1 cellular context compared by ENCODE assay signal in the genomic region with DNA sequence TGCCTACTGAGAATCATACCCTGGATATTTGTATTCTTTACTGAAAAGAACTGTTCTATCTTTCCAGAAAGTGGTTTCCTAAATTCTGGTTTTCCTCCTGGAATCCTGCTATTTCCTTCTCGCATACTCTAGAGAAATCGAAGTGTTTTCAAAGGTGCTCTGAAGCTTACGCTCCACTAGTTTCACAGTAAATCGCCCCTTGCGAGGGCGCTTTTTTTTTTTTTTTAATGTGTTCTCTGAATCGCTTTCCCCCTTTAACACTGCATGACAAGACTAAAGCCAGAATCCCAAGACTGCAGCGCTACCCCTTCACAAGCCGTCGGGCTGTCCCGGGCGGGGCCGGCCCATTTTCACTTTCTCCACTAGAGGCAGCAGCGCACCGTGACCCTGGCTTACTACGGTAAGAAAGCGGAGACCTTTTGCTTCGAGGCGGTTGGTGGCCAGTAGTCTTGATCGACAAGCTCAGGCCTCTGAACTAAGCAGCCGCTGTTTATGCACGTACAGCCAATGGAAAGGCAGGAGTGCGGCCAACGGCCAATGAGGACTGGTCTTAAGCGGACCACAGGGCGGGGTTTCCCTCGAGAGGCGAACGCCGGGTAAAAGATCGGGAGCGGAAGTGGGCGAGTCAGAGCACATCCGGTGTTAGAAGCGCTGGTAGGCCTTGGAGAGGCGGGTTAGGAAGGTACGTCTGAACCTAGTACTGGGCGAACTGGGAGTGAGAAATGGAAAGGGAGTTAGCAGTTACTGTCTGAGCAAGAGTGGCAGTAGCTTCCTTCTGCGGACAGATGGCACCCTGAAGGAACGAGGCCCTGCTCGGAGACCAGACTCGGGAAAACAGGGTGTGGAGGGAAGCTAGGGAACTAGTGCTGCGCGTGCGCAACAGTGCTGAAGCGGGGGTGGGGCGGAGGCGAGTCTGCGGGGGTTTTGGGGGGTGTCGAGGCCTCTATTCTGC.
TF ChIP-seq lines count a peak whose summit lies in the region.

A gene with protein sequence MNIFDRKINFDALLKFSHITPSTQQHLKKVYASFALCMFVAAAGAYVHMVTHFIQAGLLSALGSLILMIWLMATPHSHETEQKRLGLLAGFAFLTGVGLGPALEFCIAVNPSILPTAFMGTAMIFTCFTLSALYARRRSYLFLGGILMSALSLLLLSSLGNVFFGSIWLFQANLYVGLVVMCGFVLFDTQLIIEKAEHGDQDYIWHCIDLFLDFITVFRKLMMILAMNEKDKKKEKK (plus strand): TSS at position 628 of the 952 bp plus-strand sequence. CDS start 10,937 bp downstream, outside the sequence.

TF ChIP-seq in WTC11, 78 proteins besides CTCF, POLR2A, EP300 and RAD21 (continued from another document):
- TF ChIP-seq, protein P1, sequence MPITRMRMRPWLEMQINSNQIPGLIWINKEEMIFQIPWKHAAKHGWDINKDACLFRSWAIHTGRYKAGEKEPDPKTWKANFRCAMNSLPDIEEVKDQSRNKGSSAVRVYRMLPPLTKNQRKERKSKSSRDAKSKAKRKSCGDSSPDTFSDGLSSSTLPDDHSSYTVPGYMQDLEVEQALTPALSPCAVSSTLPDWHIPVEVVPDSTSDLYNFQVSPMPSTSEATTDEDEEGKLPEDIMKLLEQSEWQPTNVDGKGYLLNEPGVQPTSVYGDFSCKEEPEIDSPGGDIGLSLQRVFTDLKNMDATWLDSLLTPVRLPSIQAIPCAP (CRISPR knock-in tag; IDR thresholded peaks at IDR 0.05): peak; percentile 45; the same call in 1 of the 2 replicates
- TF ChIP-seq NR3C1 (CRISPR knock-in tag; conservative IDR thresholded peaks at IDR 0.05; ENCODE audit: low read depth) (no peak), NFE2L1 (CRISPR knock-in tag; IDR thresholded peaks at IDR 0.05) (peak; percentile 93), NFYB (CRISPR knock-in tag; conservative IDR thresholded peaks at IDR 0.05; ENCODE audit: low read depth) (peak; percentile 74), ETV6 (CRISPR knock-in tag; IDR thresholded peaks at IDR 0.05) (peak; percentile 81), SMAD4 (CRISPR knock-in tag; IDR thresholded peaks at IDR 0.05) (no peak), MYBL2 (CRISPR knock-in tag; IDR thresholded peaks at IDR 0.05) (peak; percentile 76; the same call in 1 of the 2 replicates), MXD4 (CRISPR knock-in tag; IDR thresholded peaks at IDR 0.05; ENCODE audit: borderline replicate concordance) (no peak), GABPB1 (CRISPR knock-in tag; IDR thresholded peaks at IDR 0.05) (peak; percentile 80), FOXJ3 (CRISPR knock-in tag; IDR thresholded peaks at IDR 0.05; ENCODE audit: borderline replicate concordance) (no peak), NFATC4 (CRISPR knock-in tag; IDR thresholded peaks at IDR 0.05) (no peak), FOXK1 (CRISPR knock-in tag; IDR thresholded peaks at IDR 0.05) (peak; percentile 96), SMAD3 (CRISPR knock-in tag; IDR thresholded peaks at IDR 0.05; ENCODE audit: borderline replicate concordance) (peak; percentile 35; the same call in 1 of the 2 replicates), JUN (CRISPR knock-in tag; IDR thresholded peaks at IDR 0.05) (0 out of 2 replicates have a peak, but pooled peaks have one; percentile 47), TEAD1 (CRISPR knock-in tag; IDR thresholded peaks at IDR 0.05) (0 out of 2 replicates have a peak, but pooled peaks have one; percentile 27), ZNF416 (CRISPR knock-in tag; IDR thresholded peaks at IDR 0.05) (0 out of 2 replicates have a peak, but pooled peaks have one; percentile 40), TEAD4 (CRISPR knock-in tag; IDR thresholded peaks at IDR 0.05) (no peak), SP1 (CRISPR knock-in tag; conservative IDR thresholded peaks at IDR 0.05) (peak; percentile 88)
- TF ChIP-seq, protein P2, sequence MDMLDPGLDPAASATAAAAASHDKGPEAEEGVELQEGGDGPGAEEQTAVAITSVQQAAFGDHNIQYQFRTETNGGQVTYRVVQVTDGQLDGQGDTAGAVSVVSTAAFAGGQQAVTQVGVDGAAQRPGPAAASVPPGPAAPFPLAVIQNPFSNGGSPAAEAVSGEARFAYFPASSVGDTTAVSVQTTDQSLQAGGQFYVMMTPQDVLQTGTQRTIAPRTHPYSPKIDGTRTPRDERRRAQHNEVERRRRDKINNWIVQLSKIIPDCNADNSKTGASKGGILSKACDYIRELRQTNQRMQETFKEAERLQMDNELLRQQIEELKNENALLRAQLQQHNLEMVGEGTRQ (CRISPR knock-in tag; IDR thresholded peaks at IDR 0.05): no peak
- TF ChIP-seq, protein P3, sequence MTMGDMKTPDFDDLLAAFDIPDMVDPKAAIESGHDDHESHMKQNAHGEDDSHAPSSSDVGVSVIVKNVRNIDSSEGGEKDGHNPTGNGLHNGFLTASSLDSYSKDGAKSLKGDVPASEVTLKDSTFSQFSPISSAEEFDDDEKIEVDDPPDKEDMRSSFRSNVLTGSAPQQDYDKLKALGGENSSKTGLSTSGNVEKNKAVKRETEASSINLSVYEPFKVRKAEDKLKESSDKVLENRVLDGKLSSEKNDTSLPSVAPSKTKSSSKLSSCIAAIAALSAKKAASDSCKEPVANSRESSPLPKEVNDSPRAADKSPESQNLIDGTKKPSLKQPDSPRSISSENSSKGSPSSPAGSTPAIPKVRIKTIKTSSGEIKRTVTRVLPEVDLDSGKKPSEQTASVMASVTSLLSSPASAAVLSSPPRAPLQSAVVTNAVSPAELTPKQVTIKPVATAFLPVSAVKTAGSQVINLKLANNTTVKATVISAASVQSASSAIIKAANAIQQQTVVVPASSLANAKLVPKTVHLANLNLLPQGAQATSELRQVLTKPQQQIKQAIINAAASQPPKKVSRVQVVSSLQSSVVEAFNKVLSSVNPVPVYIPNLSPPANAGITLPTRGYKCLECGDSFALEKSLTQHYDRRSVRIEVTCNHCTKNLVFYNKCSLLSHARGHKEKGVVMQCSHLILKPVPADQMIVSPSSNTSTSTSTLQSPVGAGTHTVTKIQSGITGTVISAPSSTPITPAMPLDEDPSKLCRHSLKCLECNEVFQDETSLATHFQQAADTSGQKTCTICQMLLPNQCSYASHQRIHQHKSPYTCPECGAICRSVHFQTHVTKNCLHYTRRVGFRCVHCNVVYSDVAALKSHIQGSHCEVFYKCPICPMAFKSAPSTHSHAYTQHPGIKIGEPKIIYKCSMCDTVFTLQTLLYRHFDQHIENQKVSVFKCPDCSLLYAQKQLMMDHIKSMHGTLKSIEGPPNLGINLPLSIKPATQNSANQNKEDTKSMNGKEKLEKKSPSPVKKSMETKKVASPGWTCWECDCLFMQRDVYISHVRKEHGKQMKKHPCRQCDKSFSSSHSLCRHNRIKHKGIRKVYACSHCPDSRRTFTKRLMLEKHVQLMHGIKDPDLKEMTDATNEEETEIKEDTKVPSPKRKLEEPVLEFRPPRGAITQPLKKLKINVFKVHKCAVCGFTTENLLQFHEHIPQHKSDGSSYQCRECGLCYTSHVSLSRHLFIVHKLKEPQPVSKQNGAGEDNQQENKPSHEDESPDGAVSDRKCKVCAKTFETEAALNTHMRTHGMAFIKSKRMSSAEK (CRISPR knock-in tag; IDR thresholded peaks at IDR 0.05; ENCODE audit: borderline replicate concordance): no peak
- TF ChIP-seq, protein P4, sequence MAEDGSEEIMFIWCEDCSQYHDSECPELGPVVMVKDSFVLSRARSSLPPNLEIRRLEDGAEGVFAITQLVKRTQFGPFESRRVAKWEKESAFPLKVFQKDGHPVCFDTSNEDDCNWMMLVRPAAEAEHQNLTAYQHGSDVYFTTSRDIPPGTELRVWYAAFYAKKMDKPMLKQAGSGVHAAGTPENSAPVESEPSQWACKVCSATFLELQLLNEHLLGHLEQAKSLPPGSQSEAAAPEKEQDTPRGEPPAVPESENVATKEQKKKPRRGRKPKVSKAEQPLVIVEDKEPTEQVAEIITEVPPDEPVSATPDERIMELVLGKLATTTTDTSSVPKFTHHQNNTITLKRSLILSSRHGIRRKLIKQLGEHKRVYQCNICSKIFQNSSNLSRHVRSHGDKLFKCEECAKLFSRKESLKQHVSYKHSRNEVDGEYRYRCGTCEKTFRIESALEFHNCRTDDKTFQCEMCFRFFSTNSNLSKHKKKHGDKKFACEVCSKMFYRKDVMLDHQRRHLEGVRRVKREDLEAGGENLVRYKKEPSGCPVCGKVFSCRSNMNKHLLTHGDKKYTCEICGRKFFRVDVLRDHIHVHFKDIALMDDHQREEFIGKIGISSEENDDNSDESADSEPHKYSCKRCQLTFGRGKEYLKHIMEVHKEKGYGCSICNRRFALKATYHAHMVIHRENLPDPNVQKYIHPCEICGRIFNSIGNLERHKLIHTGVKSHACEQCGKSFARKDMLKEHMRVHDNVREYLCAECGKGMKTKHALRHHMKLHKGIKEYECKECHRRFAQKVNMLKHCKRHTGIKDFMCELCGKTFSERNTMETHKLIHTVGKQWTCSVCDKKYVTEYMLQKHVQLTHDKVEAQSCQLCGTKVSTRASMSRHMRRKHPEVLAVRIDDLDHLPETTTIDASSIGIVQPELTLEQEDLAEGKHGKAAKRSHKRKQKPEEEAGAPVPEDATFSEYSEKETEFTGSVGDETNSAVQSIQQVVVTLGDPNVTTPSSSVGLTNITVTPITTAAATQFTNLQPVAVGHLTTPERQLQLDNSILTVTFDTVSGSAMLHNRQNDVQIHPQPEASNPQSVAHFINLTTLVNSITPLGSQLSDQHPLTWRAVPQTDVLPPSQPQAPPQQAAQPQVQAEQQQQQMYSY (CRISPR knock-in tag; IDR thresholded peaks at IDR 0.05): no peak
- TF ChIP-seq, protein P5, sequence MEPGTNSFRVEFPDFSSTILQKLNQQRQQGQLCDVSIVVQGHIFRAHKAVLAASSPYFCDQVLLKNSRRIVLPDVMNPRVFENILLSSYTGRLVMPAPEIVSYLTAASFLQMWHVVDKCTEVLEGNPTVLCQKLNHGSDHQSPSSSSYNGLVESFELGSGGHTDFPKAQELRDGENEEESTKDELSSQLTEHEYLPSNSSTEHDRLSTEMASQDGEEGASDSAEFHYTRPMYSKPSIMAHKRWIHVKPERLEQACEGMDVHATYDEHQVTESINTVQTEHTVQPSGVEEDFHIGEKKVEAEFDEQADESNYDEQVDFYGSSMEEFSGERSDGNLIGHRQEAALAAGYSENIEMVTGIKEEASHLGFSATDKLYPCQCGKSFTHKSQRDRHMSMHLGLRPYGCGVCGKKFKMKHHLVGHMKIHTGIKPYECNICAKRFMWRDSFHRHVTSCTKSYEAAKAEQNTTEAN (CRISPR knock-in tag; IDR thresholded peaks at IDR 0.05): no peak
- TF ChIP-seq, protein P6, sequence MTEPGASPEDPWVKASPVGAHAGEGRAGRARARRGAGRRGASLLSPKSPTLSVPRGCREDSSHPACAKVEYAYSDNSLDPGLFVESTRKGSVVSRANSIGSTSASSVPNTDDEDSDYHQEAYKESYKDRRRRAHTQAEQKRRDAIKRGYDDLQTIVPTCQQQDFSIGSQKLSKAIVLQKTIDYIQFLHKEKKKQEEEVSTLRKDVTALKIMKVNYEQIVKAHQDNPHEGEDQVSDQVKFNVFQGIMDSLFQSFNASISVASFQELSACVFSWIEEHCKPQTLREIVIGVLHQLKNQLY (CRISPR knock-in tag; IDR thresholded peaks at IDR 0.05): no peak
- TF ChIP-seq, protein P7, sequence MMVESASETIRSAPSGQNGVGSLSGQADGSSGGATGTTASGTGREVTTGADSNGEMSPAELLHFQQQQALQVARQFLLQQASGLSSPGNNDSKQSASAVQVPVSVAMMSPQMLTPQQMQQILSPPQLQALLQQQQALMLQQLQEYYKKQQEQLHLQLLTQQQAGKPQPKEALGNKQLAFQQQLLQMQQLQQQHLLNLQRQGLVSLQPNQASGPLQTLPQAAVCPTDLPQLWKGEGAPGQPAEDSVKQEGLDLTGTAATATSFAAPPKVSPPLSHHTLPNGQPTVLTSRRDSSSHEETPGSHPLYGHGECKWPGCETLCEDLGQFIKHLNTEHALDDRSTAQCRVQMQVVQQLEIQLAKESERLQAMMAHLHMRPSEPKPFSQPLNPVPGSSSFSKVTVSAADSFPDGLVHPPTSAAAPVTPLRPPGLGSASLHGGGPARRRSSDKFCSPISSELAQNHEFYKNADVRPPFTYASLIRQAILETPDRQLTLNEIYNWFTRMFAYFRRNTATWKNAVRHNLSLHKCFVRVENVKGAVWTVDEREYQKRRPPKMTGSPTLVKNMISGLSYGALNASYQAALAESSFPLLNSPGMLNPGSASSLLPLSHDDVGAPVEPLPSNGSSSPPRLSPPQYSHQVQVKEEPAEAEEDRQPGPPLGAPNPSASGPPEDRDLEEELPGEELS (CRISPR knock-in tag; IDR thresholded peaks at IDR 0.05): peak; percentile 84; the same call in 1 of the 2 replicates
